In genomic region chr6:126339796-126340750, GRCh38 we compare ENCODE assay signal across 8 cellular contexts. TPM values are rescaled to one million over a fixed set of nuclear protein-coding genes. Genes with fewer than 3 reads are reported as not detected.
DNase-seq lines count a peak whose midpoint lies in the region; ATAC-seq and TF ChIP-seq lines count a peak whose summit lies in the region.

Gene CENPW (plus strand): TSS chr6:126340115. CDS start chr6:126340274, 159 bp downstream.

- peak within 1 kb of the TSS; percentile 100 for H3K4me3 ChIP-seq in endodermal cell (ENCODE audit: low read length)
- peak within 1 kb of the TSS; percentile 96 for H3K4me3 ChIP-seq in mesendoderm (ENCODE audit: low read length)

- no peaks in the 10 kb centered on the region for H3K9me3 Mint-ChIP-seq in endodermal cell

- H3K79me2 ChIP-seq in mesendoderm (ENCODE audit: control insufficient read depth, insufficient read depth, low read length): peaks cover 22% of the 10 kb centered on the region

- no peak within 1 kb of the TSS for H3K18ac ChIP-seq in mesendoderm (ENCODE audit: low read length)

- no peak within 1 kb of the TSS for H2BK15ac ChIP-seq in mesendoderm (replicated peaks; ENCODE audit: low read depth)

- no peak within 1 kb of the TSS for H3K27ac Mint-ChIP-seq in endodermal cell

- H2BK5ac ChIP-seq in mesendoderm (ENCODE audit: low read length): no peak within 1 kb of the TSS

- 0 to 2% methylated on average over 40 to 47 of the region's 48 CpGs for WGBS in endodermal cell (ENCODE audit: insufficient coverage in 1 of 2, insufficient read length in 1 of 2), 2 experiments
- no CpG with 5 or more reads among the region's 48 CpGs for WGBS in mesendoderm (ENCODE audit: extremely low coverage, insufficient coverage, low lambda C conversion rate)

- H2BK120ac ChIP-seq in mesendoderm (ENCODE audit: low read depth, low read length): no peak within 1 kb of the TSS

- peak; percentile 94 for ATAC-seq in GM21367 (IDR thresholded peaks at IDR 0.05; ENCODE audit: unreplicated experiment)

- in situ Hi-C loops in Caki2 (cut with HindIII; ENCODE audit: low pct_unique_long_range_greater_than_20kb, low sequenced_read_pairs): no loop called here

- no peak within 1 kb of the TSS for H4K8ac ChIP-seq in mesendoderm (ENCODE audit: low read depth, low read length)

- DNase-seq in Caki2 (ENCODE audit: low read depth): peak; percentile 85
- peak; percentile 94 for DNase-seq in HT-29 (ENCODE audit: low spot score)
- DNase-seq in NOMO-1 (lab: John Stamatoyannopoulos, UW; ENCODE audit: unreplicated experiment in 2 of 2): peak; percentile 74 to 80
- peak; percentile 97 for DNase-seq in activated CD8-positive, alpha-beta memory T cell treated with anti-CD3 and anti-CD28 coated beads for 24 hours
- DNase-seq in endodermal cell: peak; percentile 99
- DNase-seq in mesendoderm: peak; percentile 97
- DNase-seq in stimulated activated CD8-positive, alpha-beta memory T cell treated with anti-CD3 and anti-CD28 coated beads, Interleukin-12 subunit alpha, Interleukin-12 subunit beta, amount 100 ng/mL, for 4 hours (ENCODE audit: low read depth): peak; percentile 78

- H4K5ac ChIP-seq in mesendoderm (ENCODE audit: low read length): peak within 1 kb of the TSS; percentile 63

- no peak within 1 kb of the TSS for H3K4me3 Mint-ChIP-seq in endodermal cell

- H3K79me1 ChIP-seq in mesendoderm (ENCODE audit: low read length): peaks cover 3% of the 10 kb centered on the region

- H3K36me3 Mint-ChIP-seq in endodermal cell (ENCODE audit: low read depth): no peaks in the 10 kb centered on the region

- H3K27me3 ChIP-seq in endodermal cell (ENCODE audit: control insufficient read depth, insufficient read depth, low read length, poor library complexity, severe bottlenecking) (no peaks in the 10 kb centered on the region), mesendoderm (ENCODE audit: insufficient read depth, low read length, poor library complexity) (no peaks in the 10 kb centered on the region)

- H3K9ac ChIP-seq in endodermal cell (ENCODE audit: extremely low read depth, low read length, poor library complexity, severe bottlenecking): peak within 1 kb of the TSS; percentile 77
- H3K9ac ChIP-seq in mesendoderm (ENCODE audit: low read length): peak within 1 kb of the TSS; percentile 88

- H3K4me1 Mint-ChIP-seq in endodermal cell: peaks cover 18% of the 10 kb centered on the region

- H3K4me1 ChIP-seq in endodermal cell (ENCODE audit: control insufficient read depth, insufficient read depth, low read length): no peaks in the 10 kb centered on the region
- no peaks in the 10 kb centered on the region for H3K4me1 ChIP-seq in mesendoderm (ENCODE audit: control insufficient read depth, low read depth, low read length)

- H2AK5ac ChIP-seq in mesendoderm (ENCODE audit: low read length): no peak within 1 kb of the TSS

- H3K4me2 ChIP-seq in mesendoderm (ENCODE audit: low read length): peak within 1 kb of the TSS; percentile 84

- H3K56ac ChIP-seq in mesendoderm (ENCODE audit: low read length): peak within 1 kb of the TSS; percentile 96

- no peaks in the 10 kb centered on the region for H3K9me3 ChIP-seq in endodermal cell (ENCODE audit: control insufficient read depth, low read length)

- H3K4ac ChIP-seq in mesendoderm (ENCODE audit: low read depth, low read length): no peak within 1 kb of the TSS

- H3K27me3 Mint-ChIP-seq in endodermal cell (ENCODE audit: insufficient read depth): no peaks in the 10 kb centered on the region

- no peak for TF ChIP-seq CTCF in endodermal cell (conservative IDR thresholded peaks at IDR 0.05)

- H3K36me3 ChIP-seq in endodermal cell (ENCODE audit: control insufficient read depth, insufficient read depth, low read length) (no peaks in the 10 kb centered on the region), mesendoderm (ENCODE audit: control insufficient read depth, insufficient read depth, low read length) (no peaks in the 10 kb centered on the region)

- H3K23ac ChIP-seq in mesendoderm (ENCODE audit: low read length): no peak within 1 kb of the TSS

- H3K27ac ChIP-seq in endodermal cell (ENCODE audit: low read depth, low read length): peak within 1 kb of the TSS; percentile 42
- H3K27ac ChIP-seq in mesendoderm (ENCODE audit: low read depth, low read length): peak within 1 kb of the TSS; percentile 1

RNA-seq across cellular contexts. Expression of gene CENPW, which starts in this region (rescaled TPM):
- 23.3 and 62.1 TPM in 2 replicates for total RNA-seq in Caki2 (2014; rRNA removed; shearing (Covaris generic); ENCODE audit: low replicate concordance)
- 12.8 and 21.0 TPM in 2 replicates for total RNA-seq in HT-29 (2014; rRNA removed; shearing (Covaris generic))
- 10 to 100 TPM; 42.2 to 57.4 TPM for total RNA-seq in endodermal cell
- polyA plus RNA-seq in endodermal cell (2013, experiment 1 of 2): 60.3 TPM
- polyA plus RNA-seq in endodermal cell (2013, experiment 2 of 2): 66.4 TPM
- 146 TPM for polyA plus RNA-seq in mesendoderm (2013, experiment 1 of 2)
- 150 TPM for polyA plus RNA-seq in mesendoderm (2013, experiment 2 of 2)

Comparison
In these comparisons a context has a peak if more than half of its experiments do, and no peak if none do; other contexts are left out.
1. Peak in every context shown above with its lines: DNase-seq, ATAC-seq, H3K4me3 ChIP-seq and H3K27ac ChIP-seq.